In genomic region chr19:49579947-49580263, GRCh38 we compare ENCODE assay signal across 8 cellular contexts. TPM values are rescaled to one million over a fixed set of nuclear protein-coding genes. Genes with fewer than 3 reads are reported as not detected.
DNase-seq lines count a peak whose midpoint lies in the region; ATAC-seq and TF ChIP-seq lines count a peak whose summit lies in the region.

No MANE protein-coding gene starts in this region.

- 1 to 2% methylated on average over 8 of the region's 8 CpGs for WGBS in esophagus, 2 donors
- no CpG with 5 or more reads among the region's 8 CpGs for WGBS in trophoblast cell (ENCODE audit: extremely low coverage, insufficient coverage, insufficient read length)

- no peaks in the 10 kb centered on the region for H3K36me3 ChIP-seq in OCI-LY3 (replicated peaks; ENCODE audit: low read depth, low read length)
- H3K36me3 ChIP-seq in esophagus (ENCODE audit: control insufficient read depth in 2 of 2, insufficient read depth in 2 of 2, low read length in 1 of 2) = no peaks in the 10 kb centered on the region
- peaks cover 6 to 11% of the 10 kb centered on the region in 2 experiments for H3K36me3 ChIP-seq in trophoblast cell (ENCODE audit: control insufficient read depth in 1 of 2, insufficient read depth in 2 of 2, low read length in 2 of 2)

- H3K4me2 ChIP-seq in OCI-LY3 (ENCODE audit: low read length) = peak overlapping the region; percentile 82
- peak overlapping the region; percentile 90 for H3K4me2 ChIP-seq in trophoblast cell (ENCODE audit: low read length)

- peak overlapping the region; percentile 88 for H2AK5ac ChIP-seq in trophoblast cell (ENCODE audit: low read length)

- H3K9me3 ChIP-seq in OCI-LY3 (ENCODE audit: insufficient read depth, low read length) (no peaks in the 10 kb centered on the region), esophagus (ENCODE audit: control insufficient read depth in 2 of 2, insufficient read depth in 1 of 2, low read depth in 1 of 2, low read length in 1 of 2) (no peaks in the 10 kb centered on the region), trophoblast cell (ENCODE audit: insufficient read depth, low read depth, low read length) (no peaks in the 10 kb centered on the region)

- peak overlapping the region; percentile 21 for H2BK5ac ChIP-seq in trophoblast cell (ENCODE audit: low read depth, low read length, poor library complexity)

- H4K12ac ChIP-seq in trophoblast cell (ENCODE audit: low read depth, low read length) = peak overlapping the region; percentile 80

- H4K8ac ChIP-seq in trophoblast cell (ENCODE audit: low read depth, low read length) = peak overlapping the region; percentile 78

- peak overlapping the region; percentile 30 for H3K27ac ChIP-seq in OCI-LY3 (ENCODE audit: low read length)
- H3K27ac ChIP-seq in esophagus (ENCODE audit: low read depth in 2 of 2, low read length in 1 of 2) = peak overlapping the region; percentile 75 to 82
- H3K27ac ChIP-seq in trophoblast cell (ENCODE audit: low read depth, low read length) = peak overlapping the region; percentile 40

- peak overlapping the region; percentile 81 for H3K9ac ChIP-seq in OCI-LY3 (ENCODE audit: low read length)
- peak overlapping the region; percentile 90 for H3K9ac ChIP-seq in trophoblast cell (ENCODE audit: low read length)

- no peaks in the 10 kb centered on the region for H3K27me3 ChIP-seq in OCI-LY3 (ENCODE audit: low read depth, low read length)
- no peaks in the 10 kb centered on the region for H3K27me3 ChIP-seq in esophagus (ENCODE audit: control insufficient read depth in 1 of 2, insufficient read depth in 2 of 2, low read length in 2 of 2)
- H3K27me3 ChIP-seq in trophoblast cell (ENCODE audit: insufficient read depth, low read length) = no peaks in the 10 kb centered on the region

- TF ChIP-seq CTCF in OCI-LY3 (IDR thresholded peaks at IDR 0.05; ENCODE audit: low read depth, low read length) = no peak

- H4K20me1 ChIP-seq in OCI-LY3 (ENCODE audit: insufficient read depth, low read length) = no peaks in the 10 kb centered on the region

- peak overlapping the region; percentile 77 for H3K14ac ChIP-seq in trophoblast cell (ENCODE audit: low read length)

- H2BK120ac ChIP-seq in trophoblast cell (ENCODE audit: insufficient read depth, low read length, poor library complexity) = peak overlapping the region; percentile 2

- H3K79me2 ChIP-seq in OCI-LY3 (ENCODE audit: low read length) (peaks cover 45% of the 10 kb centered on the region), trophoblast cell (ENCODE audit: control insufficient read depth, insufficient read depth, low read length, poor library complexity) (peaks cover 6% of the 10 kb centered on the region)

- peak overlapping the region; percentile 84 for H3K4ac ChIP-seq in trophoblast cell (ENCODE audit: low read depth, low read length)

- peak overlapping the region; percentile 48 for H4K91ac ChIP-seq in trophoblast cell (ENCODE audit: low read depth, low read length)

- no peak overlapping the region for H2AFZ ChIP-seq in OCI-LY3 (ENCODE audit: low read depth, low read length)
- H2AFZ ChIP-seq in trophoblast cell (ENCODE audit: insufficient read depth, low read length, poor library complexity) = peak overlapping the region; percentile 17

- H3K79me1 ChIP-seq in trophoblast cell (ENCODE audit: low read length) = peaks cover 11% of the 10 kb centered on the region

- ATAC-seq in GM18498 (IDR thresholded peaks at IDR 0.05; ENCODE audit: unreplicated experiment) (peak; percentile 17), HG02884 (IDR thresholded peaks at IDR 0.05; ENCODE audit: unreplicated experiment) (no peak)

- no peak for DNase-seq in trophoblast cell
- no peak for DNase-seq in ecto neural progenitor cell (ENCODE audit: low spot score)
- DNase-seq in NCI-H1436 treated with DMSO at 0.1 percent for 48 hours (lab: John Stamatoyannopoulos, UW) = no peak
- DNase-seq in stimulated activated CD4-positive, alpha-beta T cell treated with anti-CD3 and anti-CD28 coated beads, Interleukin-1b, Interleukin-23, amount 100 ng/mL, for 48 hours = no peak

- H3K23ac ChIP-seq in trophoblast cell (ENCODE audit: low read length) = no peak overlapping the region

- H3K4me3 ChIP-seq in OCI-LY3 (ENCODE audit: low read length) (peak overlapping the region; percentile 88), esophagus (ENCODE audit: low read depth in 1 of 2, low read length in 2 of 2) (peak overlapping the region; percentile 64 to 80), trophoblast cell (ENCODE audit: low read depth, low read length) (peak overlapping the region; percentile 82)

- H2BK12ac ChIP-seq in trophoblast cell (ENCODE audit: low read length) = peak overlapping the region; percentile 54

- H3K18ac ChIP-seq in trophoblast cell (ENCODE audit: low read length) = peak overlapping the region; percentile 25

- H3K4me1 ChIP-seq in OCI-LY3 (ENCODE audit: low read length) = peaks cover 29% of the 10 kb centered on the region
- H3K4me1 ChIP-seq in esophagus (ENCODE audit: control insufficient read depth in 2 of 2, insufficient read depth in 2 of 2, low read length in 1 of 2) = peaks cover 0 to 3% of the 10 kb centered on the region in 2 donors
- H3K4me1 ChIP-seq in trophoblast cell (ENCODE audit: control insufficient read depth in 1 of 2, insufficient read depth in 2 of 2, low read length in 2 of 2) = peaks cover 0 to 10% of the 10 kb centered on the region in 2 experiments

RNA-seq across cellular contexts. Expression of gene NOSIP, which starts 0.5 kb away (rescaled TPM):
- polyA plus RNA-seq in esophagus = 10 to 100 TPM; 57.9 to 61.8 TPM
- 47.8 and 53.3 TPM in 2 replicates for polyA plus RNA-seq in trophoblast cell (2013)

RNA-seq across cellular contexts. Expression of gene PRRG2, which starts 1.2 kb away (rescaled TPM):
- 10 to 100 TPM; 10.1 to 12.7 TPM for polyA plus RNA-seq in esophagus
- 5.6 and 6.7 TPM in 2 replicates for polyA plus RNA-seq in trophoblast cell (2013)

RNA-seq across cellular contexts. Expression of gene PRR12, which starts 11.1 kb away (rescaled TPM):
- polyA plus RNA-seq in esophagus = 10 to 100 TPM in 1 of 2 donors, 1 to 10 TPM in 1; 4.8 to 11.2 TPM
- polyA plus RNA-seq in trophoblast cell (2013) = 12.9 and 13.4 TPM in 2 replicates

RNA-seq across cellular contexts. Expression of gene RCN3, which starts 52.1 kb away (rescaled TPM):
- 1 to 10 TPM; 4.2 to 7.8 TPM for polyA plus RNA-seq in esophagus
- polyA plus RNA-seq in trophoblast cell (2013) = 8.2 and 9.4 TPM in 2 replicates
